In the genomic region with DNA sequence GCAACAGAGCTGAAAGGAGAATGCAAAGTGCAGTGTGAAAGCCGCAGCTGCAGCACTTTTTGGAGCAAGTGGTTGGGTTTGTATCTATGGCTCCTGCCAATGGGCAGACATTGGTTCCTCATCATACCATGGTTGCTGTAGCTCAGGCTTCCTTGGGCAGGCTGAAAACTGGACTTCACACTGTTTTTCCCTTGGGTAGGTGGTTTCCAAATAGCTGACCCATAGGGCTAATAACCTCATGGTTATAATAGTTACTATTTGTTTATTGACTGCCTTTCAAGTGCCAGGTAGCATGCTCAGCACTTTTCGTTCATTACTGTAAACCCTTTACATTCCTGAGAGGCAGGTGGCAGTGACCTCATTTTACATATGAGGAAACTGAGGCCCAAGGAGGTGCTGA, we compare ENCODE assay signal across 23 cellular contexts. TPM values are rescaled to one million over a fixed set of nuclear protein-coding genes. Genes with fewer than 3 reads are reported as not detected.
A peak's percentile ranks its signal among the peaks of the same experiment; 100 is the strongest.
DNase-seq lines count a peak whose midpoint lies in the region; ATAC-seq, FAIRE-seq and TF ChIP-seq lines count a peak whose summit lies in the region.
"Had no signal": no experiment of that assay in that cellular context is flagged by ENCODE, and none has a peak within 500 bp of the region (broad histone marks: within the 10 kb centered on the region; RNA-seq: fewer than 3 reads in every experiment).

No MANE protein-coding gene starts in this region.

- H3K27ac ChIP-seq in cardiac muscle cell, result peak overlapping the region; percentile 79
- no peak overlapping the region for H3K27ac ChIP-seq in heart left ventricle
- H3K27ac ChIP-seq in kidney (ENCODE audit: low read depth in 2 of 2, low read length in 2 of 2), result peak overlapping the region; percentile 74 to 96
- no peak overlapping the region for H3K27ac ChIP-seq in mesendoderm (ENCODE audit: low read depth, low read length)
- H3K27ac ChIP-seq: 22Rv1, BLaER1, RWPE1 had no signal

- no peak overlapping the region for H2AK5ac ChIP-seq in mesendoderm (ENCODE audit: low read length)

- H3K9me3 ChIP-seq in cardiac muscle cell (ENCODE audit: low read depth), result no peaks in the 10 kb centered on the region
- H3K9me3 ChIP-seq in heart left ventricle, result no peaks in the 10 kb centered on the region
- H3K9me3 ChIP-seq in kidney (ENCODE audit: control insufficient read depth in 1 of 2, low read length in 2 of 2), result no peaks in the 10 kb centered on the region
- H3K9me3 ChIP-seq: MG63 had no signal

- H3K9ac ChIP-seq in kidney (ENCODE audit: low read length in 2 of 2) (peak overlapping the region; percentile 10 to 97), mesendoderm (ENCODE audit: low read length) (no peak overlapping the region)
- H3K9ac ChIP-seq: BLaER1 had no signal

- H3K4me3 ChIP-seq in cardiac muscle cell (no peak overlapping the region), heart left ventricle (no peak overlapping the region), kidney (ENCODE audit: low read length in 2 of 2) (peak overlapping the region; percentile 19 to 93), mesendoderm (ENCODE audit: low read length) (no peak overlapping the region)
- H3K4me3 ChIP-seq: BLaER1, MG63 had no signal

- no peaks in the 10 kb centered on the region for H3K27me3 ChIP-seq in cardiac muscle cell
- peaks cover 0 to 35% (median 6%) of the 10 kb centered on the region in 9 donors for H3K27me3 ChIP-seq in heart left ventricle
- no peaks in the 10 kb centered on the region for H3K27me3 ChIP-seq in mesendoderm (ENCODE audit: insufficient read depth, low read length, poor library complexity)

- H3K36me3 ChIP-seq in cardiac muscle cell (no peaks in the 10 kb centered on the region), heart left ventricle (no peaks in the 10 kb centered on the region), kidney (ENCODE audit: control insufficient read depth in 1 of 2, insufficient read depth in 2 of 2, low read length in 2 of 2) (peaks cover 0 to 9% of the 10 kb centered on the region in 2 donors), mesendoderm (ENCODE audit: control insufficient read depth, insufficient read depth, low read length) (no peaks in the 10 kb centered on the region)
- H3K36me3 ChIP-seq: BLaER1, MG63 had no signal

- H3K4ac ChIP-seq in mesendoderm (ENCODE audit: low read depth, low read length), result peak overlapping the region; percentile 78

- H2BK120ac ChIP-seq in mesendoderm (ENCODE audit: low read depth, low read length), result no peak overlapping the region

- no peak for TF ChIP-seq POLR2A in heart left ventricle (IDR thresholded peaks at IDR 0.05)

- in situ Hi-C loops in G401 (cut with HindIII; ENCODE audit: low sequenced_read_pairs), result no loop called here

- peaks cover 9% of the 10 kb centered on the region for H3K79me1 ChIP-seq in mesendoderm (ENCODE audit: low read length)

- FAIRE-seq in kidney (lab: Jason Lieb, UNC), result no peak
- FAIRE-seq: GM19239, H54 had no signal

- H3K23ac ChIP-seq in mesendoderm (ENCODE audit: low read length), result peak overlapping the region; percentile 10

- H4K5ac ChIP-seq in mesendoderm (ENCODE audit: low read length), result no peak overlapping the region

- intact Hi-C loops in heart left ventricle (cut with DNase I) (no loop called here), kidney (cut with DNase I) (no loop called here)

- no peak overlapping the region for H4K8ac ChIP-seq in mesendoderm (ENCODE audit: low read depth, low read length)

- DNase-seq in cardiac muscle cell (ENCODE audit: low read depth in 1 of 2, low spot score in 1 of 2) (no peak), heart left ventricle (no peak), kidney (no peak), mesendoderm (no peak), G401 (ENCODE audit: low spot score) (no peak), T1000 (lab: John Stamatoyannopoulos, UW) (no peak)
- no peak for DNase-seq in stimulated activated CD4-positive, alpha-beta T cell treated with anti-CD3 and anti-CD28 coated beads, Interleukin-4, amount 100 ng/mL, for 24 hours
- DNase-seq: CD4-positive, CD25-positive, alpha-beta regulatory T cell; DMS153; DND-41; IMR-90; KG1; MG63; NCI-H2029; NCI-H446 treated with DMSO at 0.1 percent for 48 hours; NCI-H526; SHP77 had no signal

- H3K4me1 ChIP-seq in cardiac muscle cell (ENCODE audit: low read depth) (peaks cover 59% of the 10 kb centered on the region), heart left ventricle (peaks cover 0 to 52% (median 21%) of the 10 kb centered on the region in 12 donors), kidney (ENCODE audit: control insufficient read depth in 1 of 2, insufficient read depth in 1 of 2, low read depth in 1 of 2, low read length in 2 of 2) (peaks cover 33 to 34% of the 10 kb centered on the region in 2 donors), mesendoderm (ENCODE audit: control insufficient read depth, low read depth, low read length) (peaks cover 9% of the 10 kb centered on the region)
- H3K4me1 ChIP-seq: BLaER1 had no signal

- H3K4me2 ChIP-seq in mesendoderm (ENCODE audit: low read length), result no peak overlapping the region
- H3K4me2 ChIP-seq: BLaER1 had no signal

- H3K56ac ChIP-seq in mesendoderm (ENCODE audit: low read length), result no peak overlapping the region

- H2BK15ac ChIP-seq in mesendoderm (replicated peaks; ENCODE audit: low read depth), result no peak overlapping the region

- TF ChIP-seq CTCF in cardiac muscle cell (IDR thresholded peaks at IDR 0.05; ENCODE audit: low read depth, low read length) (no peak), heart left ventricle (IDR thresholded peaks at IDR 0.05) (no peak), kidney (IDR thresholded peaks at IDR 0.05; ENCODE audit: borderline replicate concordance, extremely low read depth, insufficient read depth) (no peak)

- peaks cover 6% of the 10 kb centered on the region for H3K79me2 ChIP-seq in mesendoderm (ENCODE audit: control insufficient read depth, insufficient read depth, low read length)

- H2BK5ac ChIP-seq in mesendoderm (ENCODE audit: low read length), result no peak overlapping the region

- ATAC-seq in heart left ventricle, result no peak
- no peak for ATAC-seq in HG03571 (IDR thresholded peaks at IDR 0.05; ENCODE audit: unreplicated experiment)

- H3K18ac ChIP-seq in mesendoderm (ENCODE audit: low read length), result no peak overlapping the region

- 86 to 98% (median 93%) methylated on average over 2 of the region's 2 CpGs for WGBS in heart left ventricle, 4 donors
- WGBS in mesendoderm (ENCODE audit: extremely low coverage, insufficient coverage, low lambda C conversion rate), result no CpG with 5 or more reads among the region's 2 CpGs

RNA-seq across cellular contexts. Expression of a gene that starts 4.5 kb away (rescaled TPM):
- 97.4 and 134 TPM in 2 replicates for total RNA-seq in cardiac muscle cell
- polyA plus RNA-seq in cardiac muscle cell, result 62.9 and 75.4 TPM in 2 replicates
- 10 to 100 TPM; 16.9 to 40.0 (median 23.7) TPM for total RNA-seq in heart left ventricle
- polyA plus RNA-seq in heart left ventricle, result 1 to 10 TPM; 3.8 to 4.9 TPM
- 81.5 TPM for total RNA-seq in kidney
- 62.0 TPM for polyA plus RNA-seq in kidney (ENCODE audit: insufficient read depth, low read depth, low replicate concordance)
- 8.1 TPM for polyA plus RNA-seq in mesendoderm (2013, experiment 1 of 2)
- 8.8 TPM for polyA plus RNA-seq in mesendoderm (2013, experiment 2 of 2)
- total RNA-seq in G401 (2014; rRNA removed; shearing (Covaris generic)), result 91.2 and 121 TPM in 2 replicates
- total RNA-seq: CD4-positive, CD25-positive, alpha-beta regulatory T cell had no signal
- polyA plus RNA-seq: CD4-positive, CD25-positive, alpha-beta regulatory T cell had no signal

Comparison
In these comparisons a context has a peak if more than half of its experiments do, and no peak if none do; other contexts are left out.
1. H3K27ac ChIP-seq: peak in cardiac muscle cell (single experiment) and kidney (2 of 2); none in heart left ventricle (0 of 12) and mesendoderm (single experiment).
2. H3K4me3 ChIP-seq: peak in kidney (2 of 2); none in cardiac muscle cell (single experiment), heart left ventricle (0 of 12) and mesendoderm (single experiment).